ENCODE assay signal across 36 cellular contexts in the genomic region with DNA sequence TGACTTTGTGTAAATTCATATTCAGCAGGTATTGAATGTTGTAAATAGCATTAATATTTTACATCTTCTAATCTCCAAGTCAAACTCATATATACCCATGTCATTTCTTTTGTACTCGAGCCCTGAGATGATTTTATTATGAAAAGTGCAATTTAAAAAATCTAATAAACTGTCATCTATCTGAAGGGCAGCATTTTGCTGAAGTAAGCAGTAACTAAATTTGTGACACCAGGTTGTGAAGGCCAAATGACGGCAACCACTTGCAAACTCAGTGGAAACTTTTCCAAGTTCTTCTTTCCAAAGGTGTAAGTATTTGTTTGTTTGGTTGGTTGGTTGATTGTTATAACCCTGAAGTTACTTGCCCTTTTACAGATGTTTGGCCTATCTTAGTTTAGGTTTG.
"Had no signal": no experiment of that assay in that cellular context is flagged by ENCODE, and none has a peak within 500 bp of the region (broad histone marks: within the 10 kb centered on the region; RNA-seq: fewer than 3 reads in every experiment).

No MANE protein-coding gene starts in this region.

- H3K36me3 ChIP-seq: MG63 had no signal

- H3K9me3 ChIP-seq: MG63 had no signal

- DNase-seq: Kasumi-1, MG63, MM.1S, MV-4-11, NCI-H1048, NCI-H1092, NCI-H1092 treated with DMSO at 0.1 percent for 48 hours, NCI-H1105, NCI-H1105 treated with DMSO at 0.1 percent for 48 hours, NCI-H1417, NCI-H1417 treated with DMSO at 0.1 percent for 48 hours, NCI-H1436, NCI-H1436 treated with DMSO at 0.1 percent for 48 hours, NCI-H146, NCI-H1694, NCI-H1694 treated with DMSO at 0.1 percent for 48 hours, NCI-H187, NCI-H187 treated with DMSO at 0.1 percent for 48 hours, NCI-H1930, NCI-H2029, NCI-H2029 treated with DMSO at 0.1 percent for 48 hours, NCI-H2081, NCI-H2081 treated with DMSO at 0.1 percent for 48 hours, NCI-H2107, NCI-H2171, NCI-H2171 treated with DMSO at 0.1 percent for 48 hours, NCI-H2227 treated with DMSO at 0.1 percent for 48 hours, NCI-H226, NCI-H345, NCI-H446, NCI-H446 treated with DMSO at 0.1 percent for 48 hours, NCI-H510A, NCI-H510A treated with DMSO at 0.1 percent for 48 hours, NCI-H524, NCI-H524 treated with DMSO at 0.1 percent for 48 hours, NCI-H526 had no signal

- H3K4me3 ChIP-seq: MG63 had no signal

- H3K27me3 ChIP-seq: MG63 had no signal
